ENCODE assay signal across 11 cellular contexts in genomic region chr11:67367014-67367835, GRCh38. TPM values are rescaled to one million over a fixed set of nuclear protein-coding genes. Genes with fewer than 3 reads are reported as not detected.
DNase-seq lines count a peak whose midpoint lies in the region; ATAC-seq and TF ChIP-seq lines count a peak whose summit lies in the region.
"Had no signal": no experiment of that assay in that cellular context is flagged by ENCODE, and none has a peak within 500 bp of the region (broad histone marks: within the 10 kb centered on the region; RNA-seq: fewer than 3 reads in every experiment).

No MANE protein-coding gene starts in this region.

- no peaks in the 10 kb centered on the region for H3K27me3 ChIP-seq in CD4-positive, CD25-positive, alpha-beta regulatory T cell (ENCODE audit: control insufficient read depth, insufficient read depth, low read length)
- H3K27me3 ChIP-seq in prostate gland (replicated peaks; ENCODE audit: insufficient read depth): no peaks in the 10 kb centered on the region

- CTCF ChIA-PET in T-cell (lab: Charles Lee): interaction anchor here in 1 of 2 donors (0.8 to 1.8 kb wide), 2 partner anchors 15 to 16 kb away, joined by 3 to 5 read pairs; no protein-coding TSS in a partner anchor

- 34% methylated on average over 15 of the region's 26 CpGs for WGBS in prostate gland

- H3K36me3 Mint-ChIP-seq in CD4-positive, CD25-positive, alpha-beta regulatory T cell: peaks cover 7% of the 10 kb centered on the region
- H3K36me3 Mint-ChIP-seq in T-cell: peaks cover 5% of the 10 kb centered on the region

- H3K4me1 Mint-ChIP-seq in CD4-positive, CD25-positive, alpha-beta regulatory T cell: peaks cover 9 to 73% (median 41%) of the 10 kb centered on the region in 4 donors
- peaks cover 72 to 88% (median 77%) of the 10 kb centered on the region in 3 donors for H3K4me1 Mint-ChIP-seq in T-cell

- TF ChIP-seq CTCF in fibroblast of villous mesenchyme (IDR thresholded peaks at IDR 0.05; ENCODE audit: insufficient read depth, low read depth, low read length) (no peak), prostate gland (IDR thresholded peaks at IDR 0.05) (no peak)

- no peak for DNase-seq in CD4-positive, CD25-positive, alpha-beta regulatory T cell
- DNase-seq in T-cell (no peak), fibroblast of villous mesenchyme (ENCODE audit: low read depth) (peak; percentile 46), prostate gland (ENCODE audit: low spot score) (no peak), SIG-M5 treated with dmso at 0.1 percent for 504 hours (lab: John Stamatoyannopoulos, UW; ENCODE audit: unreplicated experiment) (no peak)
- no peak for DNase-seq in activated naive CD4-positive, alpha-beta T cell (lab: John Stamatoyannopoulos, UW)
- no peak for DNase-seq in stimulated activated CD4-positive, alpha-beta T cell treated with anti-CD3 and anti-CD28 coated beads, Interleukin-15, amount 100 ng/mL, for 24 hours
- DNase-seq: Kasumi-1; stimulated activated CD4-positive, alpha-beta T cell treated with anti-CD3 and anti-CD28 coated beads, Interleukin-4, amount 100 ng/mL, for 1 hour had no signal

- H3K4me3 Mint-ChIP-seq in CD4-positive, CD25-positive, alpha-beta regulatory T cell: no peak overlapping the region
- H3K4me3 Mint-ChIP-seq in T-cell: no peak overlapping the region

- peaks cover 30% of the 10 kb centered on the region for H3K27me3 Mint-ChIP-seq in CD4-positive, CD25-positive, alpha-beta regulatory T cell
- H3K27me3 Mint-ChIP-seq in T-cell: peaks cover 3 to 12% of the 10 kb centered on the region in 2 donors

- H3K4me3 ChIP-seq in CD4-positive, CD25-positive, alpha-beta regulatory T cell (ENCODE audit: low read depth, low read length): no peak overlapping the region
- H3K4me3 ChIP-seq in fibroblast of villous mesenchyme (ENCODE audit: low read depth, low read length): no peak overlapping the region
- no peak overlapping the region for H3K4me3 ChIP-seq in prostate gland

- no peaks in the 10 kb centered on the region for H3K9me3 ChIP-seq in CD4-positive, CD25-positive, alpha-beta regulatory T cell (ENCODE audit: control insufficient read depth in 2 of 2, low read length in 2 of 2)
- H3K9me3 ChIP-seq in prostate gland: no peaks in the 10 kb centered on the region

- ATAC-seq in CD4-positive, CD25-positive, alpha-beta regulatory T cell (ENCODE audit: low read depth in 2 of 2): no peak
- ATAC-seq in T-cell (replicated peaks in 1 of 4): no peak
- no peak for ATAC-seq in HG03460 (IDR thresholded peaks at IDR 0.05; ENCODE audit: unreplicated experiment)
- ATAC-seq: Panc1 had no signal

- peaks cover 27% of the 10 kb centered on the region for H3K4me1 ChIP-seq in CD4-positive, CD25-positive, alpha-beta regulatory T cell (ENCODE audit: control insufficient read depth, insufficient read depth, low read length, poor library complexity, severe bottlenecking)
- H3K4me1 ChIP-seq in prostate gland (replicated peaks): peaks cover 25% of the 10 kb centered on the region

- no peak overlapping the region for H3K27ac ChIP-seq in CD4-positive, CD25-positive, alpha-beta regulatory T cell (ENCODE audit: insufficient read depth, low read length, poor library complexity, severe bottlenecking)
- peak overlapping the region; percentile 27 to 32 for H3K27ac ChIP-seq in prostate gland

- POLR2A ChIA-PET in T-cell (lab: Charles Lee): no interaction called here

- H3K27ac Mint-ChIP-seq in CD4-positive, CD25-positive, alpha-beta regulatory T cell: peak overlapping the region in 2 of 3 donors; percentile 62 to 72
- peak overlapping the region; percentile 48 to 76 for H3K27ac Mint-ChIP-seq in T-cell

- intact Hi-C loops in prostate gland (cut with DNase I): no loop called here

- no peaks in the 10 kb centered on the region for H3K36me3 ChIP-seq in CD4-positive, CD25-positive, alpha-beta regulatory T cell (ENCODE audit: control insufficient read depth, insufficient read depth, low read length)
- H3K36me3 ChIP-seq in prostate gland: no peaks in the 10 kb centered on the region

- H3K9me3 Mint-ChIP-seq in CD4-positive, CD25-positive, alpha-beta regulatory T cell: no peaks in the 10 kb centered on the region
- no peaks in the 10 kb centered on the region for H3K9me3 Mint-ChIP-seq in T-cell

- no peak for TF ChIP-seq POLR2A in prostate gland (IDR thresholded peaks at IDR 0.05)

RNA-seq across cellular contexts. Expression of gene CLCF1, which starts 6.2 kb away (rescaled TPM):
- total RNA-seq in CD4-positive, CD25-positive, alpha-beta regulatory T cell: 3.0 TPM
- 1 to 10 TPM in 1 of 4 donors, under 1 TPM in 3; 0.10 to 1.3 (median 0.40) TPM for polyA plus RNA-seq in CD4-positive, CD25-positive, alpha-beta regulatory T cell
- total RNA-seq in T-cell (1 to 10 TPM; 2.2 to 8.5 (median 4.1) TPM), fibroblast of villous mesenchyme (3.5 and 4.7 TPM in 2 replicates), prostate gland (1 to 10 TPM; 2.5 to 2.6 TPM)

RNA-seq across cellular contexts. Expression of gene POLD4, which starts 13.9 kb away (rescaled TPM):
- total RNA-seq in CD4-positive, CD25-positive, alpha-beta regulatory T cell: 60.6 TPM
- 100 to 1,000 TPM; 103 to 127 (median 118) TPM for polyA plus RNA-seq in CD4-positive, CD25-positive, alpha-beta regulatory T cell
- total RNA-seq in T-cell (100 to 1,000 TPM in 2 of 5 donors, 10 to 100 TPM in 3; 55.1 to 107 (median 98.0) TPM), fibroblast of villous mesenchyme (43.2 and 68.9 TPM in 2 replicates), prostate gland (100 to 1,000 TPM in 1 of 2 donors, 10 to 100 TPM in 1; 95.1 to 145 TPM)

RNA-seq across cellular contexts. Expression of gene RAD9A, which starts 24.6 kb away (rescaled TPM):
- 27.5 TPM for total RNA-seq in CD4-positive, CD25-positive, alpha-beta regulatory T cell
- polyA plus RNA-seq in CD4-positive, CD25-positive, alpha-beta regulatory T cell: 1 to 10 TPM; 3.5 to 6.7 (median 6.4) TPM
- total RNA-seq in T-cell (10 to 100 TPM; 34.9 to 63.8 (median 56.2) TPM), fibroblast of villous mesenchyme (4.3 and 6.4 TPM in 2 replicates), prostate gland (10 to 100 TPM; 30.2 to 49.4 TPM)

RNA-seq across cellular contexts. Expression of gene PPP1CA, which starts 34.4 kb away (rescaled TPM):
- 160 TPM for total RNA-seq in CD4-positive, CD25-positive, alpha-beta regulatory T cell
- 100 to 1,000 TPM; 547 to 762 (median 622) TPM for polyA plus RNA-seq in CD4-positive, CD25-positive, alpha-beta regulatory T cell
- total RNA-seq in T-cell: 100 to 1,000 TPM; 118 to 198 (median 186) TPM
- 172 and 202 TPM in 2 replicates for total RNA-seq in fibroblast of villous mesenchyme
- total RNA-seq in prostate gland: 100 to 1,000 TPM; 168 to 215 TPM

RNA-seq across cellular contexts. Expression of gene TBC1D10C, which starts 36.7 kb away (rescaled TPM):
- total RNA-seq in CD4-positive, CD25-positive, alpha-beta regulatory T cell: 312 TPM
- polyA plus RNA-seq in CD4-positive, CD25-positive, alpha-beta regulatory T cell: 100 to 1,000 TPM; 328 to 504 (median 378) TPM
- total RNA-seq in T-cell (100 to 1,000 TPM; 288 to 449 (median 436) TPM), fibroblast of villous mesenchyme (not detected in 2 replicates), prostate gland (1 to 10 TPM; 3.7 to 6.5 TPM)
